Comparison of ENCODE assay signal across 8 cellular contexts in the genomic region with DNA sequence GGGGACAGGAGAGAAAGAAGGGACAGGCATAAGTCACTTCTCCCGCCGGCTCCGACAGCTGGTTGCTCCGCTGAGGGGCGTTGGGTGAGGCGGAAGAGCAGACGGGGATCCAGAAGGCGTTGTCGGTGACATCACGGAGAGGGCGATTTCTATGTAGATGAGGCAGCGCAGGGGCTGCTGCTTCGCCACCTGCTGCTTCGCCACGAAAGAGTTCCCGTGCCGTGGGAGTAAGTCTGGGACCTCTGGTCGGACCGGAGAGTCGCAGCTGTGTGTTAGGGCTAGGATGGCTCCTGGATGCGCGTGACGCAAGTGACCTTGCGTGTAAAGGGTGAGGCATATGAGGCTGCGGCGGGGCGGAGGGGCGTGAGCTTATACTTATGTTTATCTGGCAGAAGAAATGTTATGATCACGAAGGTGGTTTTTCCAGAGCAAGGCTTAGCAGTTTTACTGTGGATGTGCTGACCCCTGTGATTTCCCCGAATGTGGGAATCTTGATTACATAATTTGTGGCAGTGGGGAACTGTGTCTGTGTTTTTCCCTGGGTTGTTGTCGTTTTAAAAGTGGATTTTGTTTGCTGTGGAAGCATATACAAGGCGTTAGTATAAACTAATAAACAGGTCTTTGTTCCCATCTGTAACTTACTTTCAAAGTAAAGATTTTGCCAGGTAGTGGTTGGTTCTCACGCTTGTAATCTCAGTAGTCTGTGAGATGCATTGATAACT. TPM values are rescaled to one million over a fixed set of nuclear protein-coding genes. Genes with fewer than 3 reads are reported as not detected.
A peak's percentile ranks its signal among the peaks of the same experiment; 100 is the strongest.
DNase-seq lines count a peak whose midpoint lies in the region; ATAC-seq and TF ChIP-seq lines count a peak whose summit lies in the region.
"Not testable (repeated sequence)": the region's sequence is repeated elsewhere in the genome, so short reads cannot be mapped to it uniquely, and the experiment has no call there.

No MANE protein-coding gene starts in this region.

- peak overlapping the region; percentile 52; the same call in 1 of the 2 replicates for H3K4me2 ChIP-seq in BLaER1

- H3K4me3 ChIP-seq in BLaER1 (peak overlapping the region; percentile 53), lung (peak overlapping the region; percentile 19)

- 0 out of 2 replicates have a peak overlapping the region, but pooled peaks have one; percentile 54 for H3K9ac ChIP-seq in BLaER1

- H3K36me3 ChIP-seq in BLaER1; lung (ENCODE audit: control insufficient read depth in 2 of 2, insufficient read depth in 2 of 2, low read length in 2 of 2): not testable (repeated sequence)

- peak; percentile 82 for DNase-seq in NCI-H82 treated with DMSO at 0.1 percent for 48 hours (lab: John Stamatoyannopoulos, UW; ENCODE audit: unreplicated experiment)
- DNase-seq in activated CD8-positive, alpha-beta memory T cell treated with anti-CD3 and anti-CD28 coated beads for 4 hours (ENCODE audit: low read depth in 2 of 2): peak; percentile 44 to 50
- DNase-seq in effector CD4-positive, alpha-beta T cell: peak; percentile 74
- peak; percentile 70 for DNase-seq in lung (ENCODE audit: low spot score)
- peak; percentile 58 for DNase-seq in stimulated activated CD4-positive, alpha-beta T cell treated with anti-CD3 and anti-CD28 coated beads, Interleukin-2, amount 100 ng/mL, for 4 hours (ENCODE audit: low read depth)

- not testable (repeated sequence) for H4K20me1 ChIP-seq in BLaER1

- not testable (repeated sequence) for H3K27ac ChIP-seq in BLaER1
- H3K27ac ChIP-seq in lung (ENCODE audit: low read depth in 1 of 2, low read length in 1 of 2): peak overlapping the region in 1 of 2 donors; percentile 94

- not testable (repeated sequence) for H3K27me3 ChIP-seq in BLaER1; lung (ENCODE audit: control insufficient read depth, insufficient read depth)

- TF ChIP-seq CTCF in lung (IDR thresholded peaks at IDR 0.05; ENCODE audit: control extremely low read depth, extremely low read depth): not testable (repeated sequence)

- not testable (repeated sequence) for H3K4me1 ChIP-seq in BLaER1; lung (ENCODE audit: control insufficient read depth in 2 of 2, insufficient read depth in 2 of 2, low read length in 2 of 2)

- 1 to 2% methylated on average over 27 to 32 of the region's 33 CpGs for WGBS in lung, 2 donors

- peak; percentile 74 for ATAC-seq in GM19351 (IDR thresholded peaks at IDR 0.05; ENCODE audit: unreplicated experiment)
- peak; percentile 82 for ATAC-seq in HG03342 (IDR thresholded peaks at IDR 0.05; ENCODE audit: unreplicated experiment)
- ATAC-seq in lung (ENCODE audit: insufficient read depth, low FRiP score): peak; percentile 89

- not testable (repeated sequence) for H3K9me3 ChIP-seq in BLaER1; lung (ENCODE audit: control insufficient read depth in 2 of 2, insufficient read depth in 1 of 2, low read length in 1 of 2)

RNA-seq across cellular contexts. Expression of gene PPIAL4A, which starts 52.8 kb away (rescaled TPM):
- total RNA-seq in lung: not detected
- polyA plus RNA-seq in lung: not detected
